In the genomic region with DNA sequence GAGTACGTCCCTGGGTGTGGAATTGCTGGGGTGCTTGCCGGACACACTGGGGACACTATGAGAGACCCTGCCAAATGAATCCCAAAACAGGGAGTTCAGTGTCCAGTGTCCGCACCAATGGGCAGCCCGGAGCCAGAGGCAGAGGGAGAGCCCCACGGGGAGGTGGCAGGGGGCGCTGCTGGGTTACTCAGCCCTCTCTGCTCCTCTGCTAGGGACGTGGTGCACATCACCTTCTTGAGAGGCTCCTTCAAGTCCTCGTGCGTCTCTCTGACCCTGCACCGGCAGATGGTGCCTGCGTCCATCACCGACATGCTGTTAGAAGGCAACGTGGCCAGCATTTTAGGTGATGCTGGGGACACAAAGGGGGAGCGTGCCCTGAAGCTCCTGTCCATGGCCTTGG, we compare ENCODE assay signal across 12 cellular contexts. TPM values are rescaled to one million over a fixed set of nuclear protein-coding genes. Genes with fewer than 3 reads are reported as not detected.
DNase-seq lines count a peak whose midpoint lies in the region; ATAC-seq and TF ChIP-seq lines count a peak whose summit lies in the region.
"Had no signal": no experiment of that assay in that cellular context is flagged by ENCODE, and none has a peak within 500 bp of the region (broad histone marks: within the 10 kb centered on the region; RNA-seq: fewer than 3 reads in every experiment).

No MANE protein-coding gene starts in this region.

- no peak overlapping the region for H3K4me3 ChIP-seq in GM06990 (replicated peaks; ENCODE audit: low read depth, low read length)
- no peak overlapping the region for H3K4me3 ChIP-seq in PC-9
- no peak overlapping the region for H3K4me3 ChIP-seq in fibroblast of pulmonary artery (replicated peaks; ENCODE audit: low read depth, low read length)

- no peaks in the 10 kb centered on the region for H3F3A ChIP-seq in PC-9 (ENCODE audit: insufficient read depth, low read depth)

- intact Hi-C loops in PC-9 (cut with micrococcal nuclease; ENCODE audit: unreplicated experiment), result no loop called here

- no peak overlapping the region for H3K27ac ChIP-seq in PC-9

- peak; percentile 67 for DNase-seq in 8988T
- DNase-seq in GM06990 (ENCODE audit: extremely low read depth, insufficient read length), result no peak
- DNase-seq in PC-9, result no peak
- peak; percentile 21 for DNase-seq in fibroblast of pulmonary artery (ENCODE audit: low read depth)
- no peak for DNase-seq in glomerular visceral epithelial cell (ENCODE audit: extremely low spot score)
- no peak for DNase-seq in T-helper 17 cell
- DNase-seq: activated T-cell treated with anti-CD3 and anti-CD28 coated beads, Interleukin-2, amount 50 U/mL, for 48 hours; GDM1; stimulated activated CD4-positive, alpha-beta T cell treated with anti-CD3 and anti-CD28 coated beads, Interleukin-1b, Interleukin-23, amount 100 ng/mL, for 48 hours had no signal

- H3K9me3 ChIP-seq in PC-9 (ENCODE audit: insufficient read depth, low read depth), result no peaks in the 10 kb centered on the region
- no peaks in the 10 kb centered on the region for H3K9me3 ChIP-seq in T-helper 17 cell (ENCODE audit: control insufficient read depth, low read length, poor library complexity, severe bottlenecking)

- CTCF ChIA-PET in PC-9 (lab: Charles Lee), result no interaction called here

- H3K4me3 Mint-ChIP-seq in T-helper 17 cell, result no peak overlapping the region

- no peak overlapping the region for H3K27ac Mint-ChIP-seq in T-helper 17 cell

- POLR2A ChIA-PET in PC-9 (lab: Charles Lee; ENCODE audit: unreplicated experiment), result interaction anchor here (0.5 kb wide), 1 partner anchor 53 kb away, joined by 6 read pairs; no protein-coding TSS in a partner anchor

- TF ChIP-seq CTCF in GM06990 (IDR thresholded peaks at IDR 0.05; ENCODE audit: insufficient read depth, low read length, poor library complexity, severe bottlenecking) (peak; percentile 48), PC-9 (conservative IDR thresholded peaks at IDR 0.05) (peak; percentile 30; the same call in 1 of the 2 replicates), fibroblast of pulmonary artery (IDR thresholded peaks at IDR 0.05; ENCODE audit: low read length, missing control alignments) (peak; percentile 37)

- H4K20me1 ChIP-seq in PC-9 (ENCODE audit: insufficient read depth), result no peaks in the 10 kb centered on the region

- peaks cover 5% of the 10 kb centered on the region for H3K4me1 Mint-ChIP-seq in T-helper 17 cell

- no peaks in the 10 kb centered on the region for H3K9me2 ChIP-seq in PC-9 (ENCODE audit: insufficient read depth)

- ATAC-seq in GM21360 (IDR thresholded peaks at IDR 0.05; ENCODE audit: unreplicated experiment) (no peak), HG02970 (IDR thresholded peaks at IDR 0.05; ENCODE audit: low FRiP score, unreplicated experiment) (no peak), T-helper 17 cell (no peak)

- H3K27me3 ChIP-seq in GM06990 (replicated peaks; ENCODE audit: control insufficient read depth, insufficient read depth, low read length) (no peaks in the 10 kb centered on the region), PC-9 (ENCODE audit: insufficient read depth, low read depth) (peaks cover 41% of the 10 kb centered on the region)

- no peak overlapping the region for H3K4me2 ChIP-seq in PC-9

- no peak overlapping the region for H2AFZ ChIP-seq in PC-9

- no peaks in the 10 kb centered on the region for H3K27me3 Mint-ChIP-seq in T-helper 17 cell

- H3K79me2 ChIP-seq in PC-9 (ENCODE audit: low read depth), result no peaks in the 10 kb centered on the region

- no peaks in the 10 kb centered on the region for H3K4me1 ChIP-seq in PC-9 (replicated peaks; ENCODE audit: insufficient read depth)

- BruUV-seq in PC-9 (replicated peaks; lab: Mats Ljungman, UMichigan), result no TSS peak

- no peaks in the 10 kb centered on the region for H3K36me3 ChIP-seq in GM06990 (ENCODE audit: control insufficient read depth, insufficient read depth, low read length)
- no peaks in the 10 kb centered on the region for H3K36me3 ChIP-seq in PC-9 (ENCODE audit: low read depth)

- no peaks in the 10 kb centered on the region for H3K36me3 Mint-ChIP-seq in T-helper 17 cell (ENCODE audit: low read depth)

RNA-seq across cellular contexts. Expression of a gene that starts 20.8 kb away (rescaled TPM):
- total RNA-seq in PC-9 (2021), result 3.1 and 4.8 TPM in 2 replicates
- under 1 TPM; 0.72 to 0.81 TPM for total RNA-seq in T-helper 17 cell
- total RNA-seq: HT1080 had no signal

RNA-seq across cellular contexts. Expression of a gene that starts 20.9 kb away (rescaled TPM):
- total RNA-seq in PC-9 (2021) (32.6 and 36.5 TPM in 2 replicates), T-helper 17 cell (10 to 100 TPM; 17.0 to 23.4 TPM)

RNA-seq across cellular contexts. Expression of a gene that starts 21.1 kb away (rescaled TPM):
- total RNA-seq in PC-9 (2021) (199 and 233 TPM in 2 replicates), T-helper 17 cell (100 to 1,000 TPM; 116 to 124 TPM)

RNA-seq across cellular contexts. Expression of a gene that starts 25.2 kb away (rescaled TPM):
- total RNA-seq in PC-9 (2021), result 7.1 and 11.1 TPM in 2 replicates
- 1 to 10 TPM; 1.1 to 1.9 TPM for total RNA-seq in T-helper 17 cell

RNA-seq across cellular contexts. Expression of a gene that starts 40.6 kb away (rescaled TPM):
- total RNA-seq in PC-9 (2021) (18.1 and 28.6 TPM in 2 replicates), T-helper 17 cell (10 to 100 TPM; 14.1 to 16.0 TPM)

Comparison
In these comparisons a context has a peak if more than half of its experiments do, and no peak if none do; other contexts are left out.
1. DNase-seq: peak in 8988T (single experiment) and fibroblast of pulmonary artery (single experiment); none in GM06990 (single experiment), PC-9 (0 of 2), glomerular visceral epithelial cell (single experiment) and T-helper 17 cell (0 of 3).
2. Peak in every context shown above with its lines, with median percentiles within 50 percentile points of each other: CTCF ChIP-seq.